1 cellular context compared by ENCODE assay signal in the genomic region with DNA sequence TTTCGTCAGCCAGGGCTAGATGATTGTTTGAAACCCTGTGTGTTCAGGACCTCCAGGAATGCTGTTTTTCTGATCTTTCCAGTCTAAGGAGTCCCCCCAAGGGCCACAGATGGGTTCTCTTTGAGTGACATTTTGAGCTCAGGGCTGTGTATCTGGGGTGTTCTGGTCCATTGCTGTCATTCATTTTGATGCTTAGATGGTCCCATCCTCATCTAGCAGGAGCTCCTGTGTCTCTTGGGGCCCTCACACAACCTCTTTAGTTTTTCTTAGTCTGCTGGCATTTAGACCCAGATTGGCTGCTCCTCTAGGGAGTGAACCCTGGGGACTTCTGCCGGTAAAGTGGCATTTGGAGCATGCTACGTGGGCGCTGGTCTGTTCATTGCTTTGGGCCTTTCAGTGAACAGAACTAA.
TF ChIP-seq lines count a peak whose summit lies in the region.

No MANE protein-coding gene starts in this region.

TF ChIP-seq in K562, 482 proteins besides CTCF, POLR2A, EP300 and RAD21 (continued from another document):
- TF ChIP-seq BRF2 (IDR thresholded peaks at IDR 0.05; ENCODE audit: borderline replicate concordance, insufficient read depth, insufficient read length) = no peak
- TF ChIP-seq PBX2 (CRISPR knock-in tag; IDR thresholded peaks at IDR 0.05; ENCODE audit: low read depth) = no peak
- TF ChIP-seq PBX2 (tag; conservative IDR thresholded peaks at IDR 0.05; ENCODE audit: low read depth) = peak; percentile 14; the same call in 1 of the 2 replicates
- TF ChIP-seq ETV6 (IDR thresholded peaks at IDR 0.05; ENCODE audit: borderline replicate concordance in 1 of 2, low read depth in 2 of 2, low read length in 1 of 2) = 0 out of 4 replicates have a peak, but pooled peaks of 1 of the 2 experiments have one; percentile 36
- TF ChIP-seq ETV6 (CRISPR knock-in tag; IDR thresholded peaks at IDR 0.05; ENCODE audit: borderline replicate concordance) = no peak
- TF ChIP-seq FOXO4 (CRISPR knock-in tag; IDR thresholded peaks at IDR 0.05) = 0 out of 2 replicates have a peak, but pooled peaks have one; percentile 68
- TF ChIP-seq BRCA1 (IDR thresholded peaks at IDR 0.05) = no peak
- TF ChIP-seq BRCA1 (CRISPR knock-in tag; IDR thresholded peaks at IDR 0.05) = no peak
- TF ChIP-seq HEY1 (CRISPR knock-in tag; IDR thresholded peaks at IDR 0.05; ENCODE audit: borderline replicate concordance) = peak; percentile 63
- TF ChIP-seq NFXL1 (CRISPR knock-in tag; IDR thresholded peaks at IDR 0.05) = peak; percentile 60; the same call in 1 of the 2 replicates
- no peak for TF ChIP-seq NFIC (IDR thresholded peaks at IDR 0.05)
- peak; percentile 45; the same call in 1 of the 2 replicates for TF ChIP-seq ZBTB34 (CRISPR knock-in tag; IDR thresholded peaks at IDR 0.05)
- TF ChIP-seq ZNF699 (CRISPR knock-in tag; IDR thresholded peaks at IDR 0.05; ENCODE audit: insufficient replicate concordance) = no peak
- no peak for TF ChIP-seq KAT7 (CRISPR knock-in tag; IDR thresholded peaks at IDR 0.05; ENCODE audit: borderline replicate concordance)
- TF ChIP-seq ZNF41 (CRISPR knock-in tag; conservative IDR thresholded peaks at IDR 0.05) = 0 out of 2 replicates have a peak, but pooled peaks have one; percentile 49
- no peak for TF ChIP-seq GATAD2B (IDR thresholded peaks at IDR 0.05; ENCODE audit: borderline replicate concordance)
- peak; percentile 8 for TF ChIP-seq CTCFL (IDR thresholded peaks at IDR 0.05; ENCODE audit: borderline replicate concordance, insufficient read depth, low read depth, low read length, poor library complexity, severe bottlenecking)
- TF ChIP-seq ZNF583 (CRISPR knock-in tag; IDR thresholded peaks at IDR 0.05) = 0 out of 2 replicates have a peak, but pooled peaks have one; percentile 65
- 0 out of 2 replicates have a peak, but pooled peaks have one; percentile 57 for TF ChIP-seq FOXP4 (CRISPR knock-in tag; IDR thresholded peaks at IDR 0.05; ENCODE audit: borderline replicate concordance)
- no peak for TF ChIP-seq ZNF76 (CRISPR knock-in tag; IDR thresholded peaks at IDR 0.05; ENCODE audit: borderline replicate concordance)
- TF ChIP-seq DEAF1 (CRISPR knock-in tag; IDR thresholded peaks at IDR 0.05) = no peak
- TF ChIP-seq SREBF1 (IDR thresholded peaks at IDR 0.05; ENCODE audit: borderline replicate concordance, low read depth, low read length) = no peak
- TF ChIP-seq FOXP1 (CRISPR knock-in tag; IDR thresholded peaks at IDR 0.05) = 0 out of 2 replicates have a peak, but pooled peaks have one; percentile 9
- TF ChIP-seq CCAR2 (IDR thresholded peaks at IDR 0.05; ENCODE audit: low read depth, low read length) = no peak
- no peak for TF ChIP-seq MECOM (CRISPR knock-in tag; IDR thresholded peaks at IDR 0.05)
- no peak for TF ChIP-seq ZNF707 (CRISPR knock-in tag; conservative IDR thresholded peaks at IDR 0.05)
- peak; percentile 42; the same call in 1 of the 2 replicates for TF ChIP-seq ELF2 (CRISPR knock-in tag; IDR thresholded peaks at IDR 0.05)
- no peak for TF ChIP-seq BCL6 (CRISPR knock-in tag; IDR thresholded peaks at IDR 0.05)
